In genomic region chr4:165384608-165385007, GRCh38 we compare ENCODE assay signal across 10 cellular contexts. TPM values are rescaled to one million over a fixed set of nuclear protein-coding genes. Genes with fewer than 3 reads are reported as not detected.
A peak's percentile ranks its signal among the peaks of the same experiment; 100 is the strongest.
DNase-seq lines count a peak whose midpoint lies in the region; ATAC-seq and TF ChIP-seq lines count a peak whose summit lies in the region.
"Had no signal": no experiment of that assay in that cellular context is flagged by ENCODE, and none has a peak within 500 bp of the region (broad histone marks: within the 10 kb centered on the region; RNA-seq: fewer than 3 reads in every experiment).

No MANE protein-coding gene starts in this region.

- H3K23ac ChIP-seq in trophoblast cell (ENCODE audit: low read length), result no peak overlapping the region

- ATAC-seq in T-helper 17 cell, result no peak
- no peak for ATAC-seq in heart right ventricle
- ATAC-seq: activated CD8-positive, alpha-beta T cell treated with anti-CD3 and anti-CD28 coated beads for 36 hours had no signal

- H3K79me1 ChIP-seq in trophoblast cell (ENCODE audit: low read length), result no peaks in the 10 kb centered on the region

- no peak for TF ChIP-seq RAD21 in Ishikawa (IDR thresholded peaks at IDR 0.05; ENCODE audit: low read depth)

- H3K27me3 ChIP-seq in trophoblast cell (ENCODE audit: insufficient read depth, low read length) (no peaks in the 10 kb centered on the region), heart right ventricle (peaks cover 0 to 42% (median 6%) of the 10 kb centered on the region in 7 donors)
- H3K27me3 ChIP-seq: SJCRH30 had no signal

- no peak for TF ChIP-seq CTCF in heart right ventricle (IDR thresholded peaks at IDR 0.05)

- peak overlapping the region; percentile 15 for H4K91ac ChIP-seq in trophoblast cell (ENCODE audit: low read depth, low read length)

- no peak overlapping the region for H3K4me3 Mint-ChIP-seq in T-helper 17 cell
- H3K4me3 Mint-ChIP-seq: activated CD8-positive, alpha-beta T cell treated with anti-CD3 and anti-CD28 coated beads for 36 hours had no signal

- intact Hi-C loops in heart right ventricle (cut with DNase I), result loop anchor here in 2 of 10 donors (5.0 kb wide), 2 partner anchors 33 to 78 kb away; no protein-coding TSS in a partner anchor

- H3K4me1 Mint-ChIP-seq in T-helper 17 cell, result no peaks in the 10 kb centered on the region

- H3K4me1 ChIP-seq in trophoblast cell (ENCODE audit: control insufficient read depth in 1 of 2, insufficient read depth in 2 of 2, low read length in 2 of 2) (peaks cover 4 to 5% of the 10 kb centered on the region in 2 experiments), heart right ventricle (peaks cover 0 to 11% (median 0%) of the 10 kb centered on the region in 9 donors)
- H3K4me1 ChIP-seq: SJCRH30 had no signal

- peak overlapping the region; percentile 59 for H3K18ac ChIP-seq in trophoblast cell (ENCODE audit: low read length)

- no peaks in the 10 kb centered on the region for H3K79me2 ChIP-seq in trophoblast cell (ENCODE audit: control insufficient read depth, insufficient read depth, low read length, poor library complexity)

- H3K9me3 ChIP-seq in trophoblast cell (ENCODE audit: insufficient read depth, low read depth, low read length), result no peaks in the 10 kb centered on the region
- no peaks in the 10 kb centered on the region for H3K9me3 ChIP-seq in T-helper 17 cell (ENCODE audit: control insufficient read depth, low read length, poor library complexity, severe bottlenecking)
- H3K9me3 ChIP-seq in heart right ventricle, result no peaks in the 10 kb centered on the region
- H3K9me3 ChIP-seq: SJCRH30 had no signal

- DNase-seq in NCI-H446 treated with DMSO at 0.1 percent for 48 hours (lab: John Stamatoyannopoulos, UW) (peak; percentile 86), cerebellum (ENCODE audit: low spot score) (peak; percentile 32), trophoblast cell (peak in 1 of 2 donors; percentile 13), T-helper 17 cell (no peak), heart right ventricle (no peak), NOMO-1 (lab: John Stamatoyannopoulos, UW; ENCODE audit: unreplicated experiment in 2 of 2) (no peak)
- no peak for DNase-seq in NK-92 treated with Interleukin-12 subunit alpha and Interleukin-12 subunit beta, amount 100 ng/mL, for 24 hours (lab: John Stamatoyannopoulos, UW)
- DNase-seq: activated CD8-positive, alpha-beta T cell treated with anti-CD3 and anti-CD28 coated beads for 36 hours had no signal

- H2BK5ac ChIP-seq in trophoblast cell (ENCODE audit: low read depth, low read length, poor library complexity), result no peak overlapping the region

- H3K36me3 ChIP-seq in trophoblast cell (ENCODE audit: control insufficient read depth in 1 of 2, insufficient read depth in 2 of 2, low read length in 2 of 2) (no peaks in the 10 kb centered on the region), heart right ventricle (no peaks in the 10 kb centered on the region)
- H3K36me3 ChIP-seq: SJCRH30 had no signal

- H3K27ac Mint-ChIP-seq in T-helper 17 cell, result no peak overlapping the region
- H3K27ac Mint-ChIP-seq: activated CD8-positive, alpha-beta T cell treated with anti-CD3 and anti-CD28 coated beads for 36 hours had no signal

- H4K8ac ChIP-seq in trophoblast cell (ENCODE audit: low read depth, low read length), result no peak overlapping the region

- H2BK120ac ChIP-seq in trophoblast cell (ENCODE audit: insufficient read depth, low read length, poor library complexity), result peak overlapping the region; percentile 60

- H4K12ac ChIP-seq in trophoblast cell (ENCODE audit: low read depth, low read length), result no peak overlapping the region

- no peak overlapping the region for H3K4ac ChIP-seq in trophoblast cell (ENCODE audit: low read depth, low read length)

- no peak overlapping the region for H3K4me2 ChIP-seq in trophoblast cell (ENCODE audit: low read length)

- no peak overlapping the region for H2BK12ac ChIP-seq in trophoblast cell (ENCODE audit: low read length)

- no peak overlapping the region for H3K14ac ChIP-seq in trophoblast cell (ENCODE audit: low read length)

- H2AK5ac ChIP-seq in trophoblast cell (ENCODE audit: low read length), result no peak overlapping the region

- H3K4me3 ChIP-seq in trophoblast cell (ENCODE audit: low read depth, low read length), result no peak overlapping the region
- no peak overlapping the region for H3K4me3 ChIP-seq in heart right ventricle
- H3K4me3 ChIP-seq: SJCRH30 had no signal

- H3K9ac ChIP-seq in trophoblast cell (ENCODE audit: low read length), result no peak overlapping the region

- H3K27ac ChIP-seq in trophoblast cell (ENCODE audit: low read depth, low read length) (no peak overlapping the region), heart right ventricle (peak overlapping the region in 1 of 10 donors; percentile 19)
- H3K27ac ChIP-seq: SJCRH30 had no signal

- no peak overlapping the region for H2AFZ ChIP-seq in trophoblast cell (ENCODE audit: insufficient read depth, low read length, poor library complexity)

- peaks cover 54% of the 10 kb centered on the region for H3K27me3 Mint-ChIP-seq in T-helper 17 cell

- no peak for TF ChIP-seq EP300 in Ishikawa (IDR thresholded peaks at IDR 0.05; ENCODE audit: borderline replicate concordance)

- H3K36me3 Mint-ChIP-seq in T-helper 17 cell (ENCODE audit: low read depth), result no peaks in the 10 kb centered on the region

TF ChIP-seq in Ishikawa, 13 proteins besides CTCF, POLR2A, EP300 and RAD21:
- TF ChIP-seq TAF1 (IDR thresholded peaks at IDR 0.05; ENCODE audit: low read depth), result no peak
- no peak for TF ChIP-seq CREB1 (IDR thresholded peaks at IDR 0.05; ENCODE audit: low read depth)
- no peak for TF ChIP-seq TEAD4 (IDR thresholded peaks at IDR 0.05)
- no peak for TF ChIP-seq REST (IDR thresholded peaks at IDR 0.05; ENCODE audit: low read depth)
- no peak for TF ChIP-seq EGR1 (IDR thresholded peaks at IDR 0.05)
- TF ChIP-seq, protein P1, sequence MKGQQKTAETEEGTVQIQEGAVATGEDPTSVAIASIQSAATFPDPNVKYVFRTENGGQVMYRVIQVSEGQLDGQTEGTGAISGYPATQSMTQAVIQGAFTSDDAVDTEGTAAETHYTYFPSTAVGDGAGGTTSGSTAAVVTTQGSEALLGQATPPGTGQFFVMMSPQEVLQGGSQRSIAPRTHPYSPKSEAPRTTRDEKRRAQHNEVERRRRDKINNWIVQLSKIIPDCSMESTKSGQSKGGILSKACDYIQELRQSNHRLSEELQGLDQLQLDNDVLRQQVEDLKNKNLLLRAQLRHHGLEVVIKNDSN (IDR thresholded peaks at IDR 0.05), result no peak
- TF ChIP-seq NFIC (IDR thresholded peaks at IDR 0.05), result peak; percentile 42; the same call in 1 of the 2 replicates

RNA-seq across cellular contexts. Expression of gene CPE, which starts 5.8 kb away (rescaled TPM):
- 380 TPM for total RNA-seq in cerebellum
- polyA plus RNA-seq in trophoblast cell (2013), result 102 and 117 TPM in 2 replicates
- total RNA-seq in T-helper 17 cell, result not detected
- 10 to 100 TPM; 16.9 to 57.6 (median 28.1) TPM for total RNA-seq in heart right ventricle
- polyA plus RNA-seq in heart right ventricle, result 10 to 100 TPM; 20.4 to 25.7 TPM
- total RNA-seq: activated CD8-positive, alpha-beta T cell treated with anti-CD3 and anti-CD28 coated beads for 36 hours; SJCRH30 had no signal

RNA-seq across cellular contexts. Expression of gene MSMO1, which starts 57.1 kb away (rescaled TPM):
- total RNA-seq in cerebellum, result 140 TPM
- 219 and 220 TPM in 2 replicates for polyA plus RNA-seq in trophoblast cell (2013)
- 10 to 100 TPM; 12.1 to 15.2 TPM for total RNA-seq in T-helper 17 cell
- 10 to 100 TPM in 2 of 10 donors, 1 to 10 TPM in 8; 5.9 to 11.9 (median 9.0) TPM for total RNA-seq in heart right ventricle
- 10 to 100 TPM in 1 of 2 donors, 1 to 10 TPM in 1; 3.7 to 15.1 TPM for polyA plus RNA-seq in heart right ventricle

Comparison
In these comparisons a context has a peak if more than half of its experiments do, and no peak if none do; other contexts are left out.
1. DNase-seq: peak in NCI-H446 treated with DMSO at 0.1 percent for 48 hours (single experiment) and cerebellum (single experiment); none in NK-92 treated with Interleukin-12 subunit alpha and Interleukin-12 subunit beta, amount 100 ng/mL, for 24 hours (single experiment), T-helper 17 cell (0 of 3), heart right ventricle (0 of 2) and NOMO-1 (0 of 2).
2. RNA of gene CPE, which starts 5.8 kb away (total RNA-seq): 380 TPM in cerebellum (single experiment) and 16.9 to 57.6 TPM in heart right ventricle; not detected in T-helper 17 cell; every median in the first group is over 10 times any median in the second.